21 cellular contexts compared by ENCODE assay signal in the genomic region with DNA sequence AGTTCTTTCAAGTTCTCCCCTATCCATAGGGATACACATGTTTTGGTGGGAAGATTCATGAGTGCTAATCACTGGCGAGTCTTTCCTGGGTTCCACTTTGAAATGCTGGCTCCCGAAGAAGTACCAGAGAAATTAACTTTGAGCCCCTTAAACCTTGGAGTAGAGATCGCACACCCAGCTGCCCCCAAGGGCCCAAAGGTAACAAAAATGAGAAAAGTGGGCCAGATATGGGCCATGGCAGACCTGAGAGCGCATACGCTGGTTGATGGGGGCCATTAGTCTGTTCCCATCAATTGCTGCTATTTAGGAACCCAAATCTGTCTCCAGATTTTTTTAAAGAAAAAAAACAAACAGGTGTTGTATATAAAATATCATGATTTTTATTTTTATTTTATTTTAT. TPM values are rescaled to one million over a fixed set of nuclear protein-coding genes. Genes with fewer than 3 reads are reported as not detected.
A peak's percentile ranks its signal among the peaks of the same experiment; 100 is the strongest.
DNase-seq lines count a peak whose midpoint lies in the region; ATAC-seq and TF ChIP-seq lines count a peak whose summit lies in the region.
"Had no signal": no experiment of that assay in that cellular context is flagged by ENCODE, and none has a peak within 500 bp of the region (broad histone marks: within the 10 kb centered on the region; RNA-seq: fewer than 3 reads in every experiment).

No MANE protein-coding gene starts in this region.

- peak overlapping the region; percentile 94; the same call in 1 of the 2 replicates for H3K27ac ChIP-seq in 22Rv1
- no peak overlapping the region for H3K27ac ChIP-seq in GM23338 (ENCODE audit: low read depth)
- H3K27ac ChIP-seq in naive thymus-derived CD4-positive, alpha-beta T cell (ENCODE audit: low read depth, low read length), result no peak overlapping the region
- H3K27ac ChIP-seq in left ventricle myocardium inferior (replicated peaks), result no peak overlapping the region
- H3K27ac ChIP-seq: SJSA1 had no signal

- intact Hi-C loops in naive thymus-derived CD4-positive, alpha-beta T cell (cut with micrococcal nuclease), result loop anchor here (5.0 to 10.0 kb wide), 4 partner anchors 198 to 1171 kb away; partner anchors contain the start of gene GPATCH2L (in 1 of the 2)
- intact Hi-C loops in left ventricle myocardium inferior (cut with micrococcal nuclease), result no loop called here

- H3K4me3 ChIP-seq in GM23338 (no peak overlapping the region), left ventricle myocardium inferior (no peak overlapping the region)
- H3K4me3 ChIP-seq in naive thymus-derived CD4-positive, alpha-beta T cell (ENCODE audit: low read length), result no peak overlapping the region
- H3K4me3 ChIP-seq: SJSA1 had no signal

- H3K36me3 Mint-ChIP-seq in GM23338 (ENCODE audit: low read depth) (no peaks in the 10 kb centered on the region; the same call in 1 of the 3 replicates), WTC11 (no peaks in the 10 kb centered on the region), memory B cell (no peaks in the 10 kb centered on the region)
- H3K36me3 Mint-ChIP-seq in naive thymus-derived CD4-positive, alpha-beta T cell, result no peaks in the 10 kb centered on the region
- H3K36me3 Mint-ChIP-seq: CD4-positive, CD25-positive, alpha-beta regulatory T cell had no signal

- no peak overlapping the region for H3K27ac Mint-ChIP-seq in GM23338
- no peak overlapping the region for H3K27ac Mint-ChIP-seq in WTC11
- peak overlapping the region; percentile 92 for H3K27ac Mint-ChIP-seq in memory B cell
- no peak overlapping the region for H3K27ac Mint-ChIP-seq in naive thymus-derived CD4-positive, alpha-beta T cell

- H3K4me1 Mint-ChIP-seq in GM23338 (peaks cover 47% of the 10 kb centered on the region), WTC11 (peaks cover 49% of the 10 kb centered on the region), memory B cell (peaks cover 17% of the 10 kb centered on the region)
- H3K4me1 Mint-ChIP-seq in naive thymus-derived CD4-positive, alpha-beta T cell, result peaks cover 14 to 21% (median 17%) of the 10 kb centered on the region in 7 donors

- H3K36me3 ChIP-seq in GM23338 (ENCODE audit: insufficient read depth) (no peaks in the 10 kb centered on the region), left ventricle myocardium inferior (no peaks in the 10 kb centered on the region)
- peaks cover 0 to 3% (median 0%) of the 10 kb centered on the region in 3 experiments for H3K36me3 ChIP-seq in naive thymus-derived CD4-positive, alpha-beta T cell (ENCODE audit: control insufficient read depth in 2 of 3, insufficient read depth in 3 of 3, low read length in 3 of 3)
- H3K36me3 ChIP-seq: SJSA1 had no signal

- DNase-seq in GM23338 (ENCODE audit: low spot score) (no peak), WTC11 (ENCODE audit: low spot score) (no peak), memory B cell (ENCODE audit: low spot score in 2 of 2) (no peak), left ventricle myocardium inferior (no peak)
- DNase-seq in naive thymus-derived CD4-positive, alpha-beta T cell, result no peak
- DNase-seq: CD4-positive, CD25-positive, alpha-beta regulatory T cell; COR-L47; DMS79; H9; KG1; NCI-H1694; NCI-H2081; NCI-H2171; NCI-H526; OCI-M1 had no signal

- no peak overlapping the region for H2AFZ ChIP-seq in GM23338

- no peaks in the 10 kb centered on the region for H3K9me3 Mint-ChIP-seq in GM23338
- H3K9me3 Mint-ChIP-seq in WTC11, result no peaks in the 10 kb centered on the region
- H3K9me3 Mint-ChIP-seq in memory B cell, result no peaks in the 10 kb centered on the region
- H3K9me3 Mint-ChIP-seq in naive thymus-derived CD4-positive, alpha-beta T cell, result no peaks in the 10 kb centered on the region
- H3K9me3 Mint-ChIP-seq: CD4-positive, CD25-positive, alpha-beta regulatory T cell; H9 had no signal

- TF ChIP-seq CTCF in 22Rv1 (IDR thresholded peaks at IDR 0.05) (no peak), GM23338 (conservative IDR thresholded peaks at IDR 0.05; ENCODE audit: low read depth in 2 of 2) (no peak), WTC11 (IDR thresholded peaks at IDR 0.05) (no peak), left ventricle myocardium inferior (IDR thresholded peaks at IDR 0.05; ENCODE audit: borderline replicate concordance) (no peak)

- H3K27me3 ChIP-seq in GM23338 (ENCODE audit: insufficient read depth), result no peaks in the 10 kb centered on the region
- no peaks in the 10 kb centered on the region for H3K27me3 ChIP-seq in naive thymus-derived CD4-positive, alpha-beta T cell (ENCODE audit: control insufficient read depth in 2 of 2, insufficient read depth in 2 of 2, low read length in 2 of 2)
- no peaks in the 10 kb centered on the region for H3K27me3 ChIP-seq in left ventricle myocardium inferior (ENCODE audit: low read depth)
- H3K27me3 ChIP-seq: SJSA1 had no signal

- H4K20me1 ChIP-seq in GM23338 (replicated peaks; ENCODE audit: insufficient read depth), result no peaks in the 10 kb centered on the region

- H3K27me3 Mint-ChIP-seq in GM23338 (ENCODE audit: insufficient read depth, low read depth, poor library complexity), result peaks cover 14% of the 10 kb centered on the region
- H3K27me3 Mint-ChIP-seq in WTC11 (ENCODE audit: low read depth), result no peaks in the 10 kb centered on the region; the same call in 1 of the 2 replicates
- no peaks in the 10 kb centered on the region for H3K27me3 Mint-ChIP-seq in memory B cell
- no peaks in the 10 kb centered on the region for H3K27me3 Mint-ChIP-seq in naive thymus-derived CD4-positive, alpha-beta T cell
- H3K27me3 Mint-ChIP-seq: CD4-positive, CD25-positive, alpha-beta regulatory T cell had no signal

- ATAC-seq in GM23338 (no peak), WTC11 (no peak), memory B cell (ENCODE audit: low read depth) (no peak), GM21576 (IDR thresholded peaks at IDR 0.05; ENCODE audit: unreplicated experiment) (no peak), HG03280 (IDR thresholded peaks at IDR 0.05; ENCODE audit: unreplicated experiment) (no peak)
- ATAC-seq in naive thymus-derived CD4-positive, alpha-beta T cell, result no peak
- ATAC-seq: Right ventricle myocardium inferior had no signal

- POLR2A ChIA-PET in WTC11 (lab: Charles Lee), result no interaction called here
- POLR2A ChIA-PET in naive thymus-derived CD4-positive, alpha-beta T cell (lab: Charles Lee), result interaction anchor here (1.3 kb wide), 1 partner anchor 131 kb away, joined by 3 read pairs; no protein-coding TSS in a partner anchor

- no peaks in the 10 kb centered on the region for H3K9me2 ChIP-seq in GM23338 (ENCODE audit: insufficient read depth)

- H3K4me2 ChIP-seq in GM23338, result no peak overlapping the region

- CTCF ChIA-PET in WTC11 (lab: Charles Lee), result interaction anchor here (2.3 kb wide), 1 partner anchor 136 kb away, joined by 12 read pairs; no protein-coding TSS in a partner anchor
- CTCF ChIA-PET in naive thymus-derived CD4-positive, alpha-beta T cell (lab: Charles Lee), result interaction anchor here (1.0 kb wide), 1 partner anchor 54 kb away, joined by 3 read pairs; the partner anchor contains the start of genes SAMD15 and TMED8

- H3K4me1 ChIP-seq in GM23338 (ENCODE audit: insufficient read depth) (peaks cover 23% of the 10 kb centered on the region), left ventricle myocardium inferior (peaks cover 27% of the 10 kb centered on the region)
- H3K4me1 ChIP-seq in naive thymus-derived CD4-positive, alpha-beta T cell (ENCODE audit: control insufficient read depth in 2 of 2, insufficient read depth in 2 of 2, low read length in 2 of 2), result peaks cover 0 to 6% of the 10 kb centered on the region in 2 donors

- H3K9me3 ChIP-seq in naive thymus-derived CD4-positive, alpha-beta T cell (ENCODE audit: control insufficient read depth in 2 of 3, low read length in 3 of 3), result no peaks in the 10 kb centered on the region
- no peaks in the 10 kb centered on the region for H3K9me3 ChIP-seq in left ventricle myocardium inferior (replicated peaks)
- H3K9me3 ChIP-seq: SJSA1 had no signal

- peaks cover 7% of the 10 kb centered on the region; the same call in 1 of the 2 replicates for H3F3A ChIP-seq in GM23338 (replicated peaks; ENCODE audit: low read depth)

- H3K4me3 Mint-ChIP-seq in GM23338 (peak overlapping the region; percentile 97; the same call in 1 of the 3 replicates), WTC11 (no peak overlapping the region), memory B cell (no peak overlapping the region)
- peak overlapping the region in 1 of 10 donors; percentile 94 for H3K4me3 Mint-ChIP-seq in naive thymus-derived CD4-positive, alpha-beta T cell

- H3K79me2 ChIP-seq in GM23338 (replicated peaks; ENCODE audit: insufficient read depth), result peaks cover 24% of the 10 kb centered on the region

RNA-seq across cellular contexts. Expression of gene GSTZ1, which starts 2.1 kb away (rescaled TPM):
- 26.3 and 31.0 TPM in 2 replicates for total RNA-seq in GM23338 (2014; rRNA removed; shearing (Covaris generic))
- 29.0 and 30.4 TPM in 2 replicates for polyA plus RNA-seq in GM23338 (2016; fragmentation: Nextera tagmentation; extraction: Ambion mirVana)
- 35.6 to 40.2 TPM (median 38.2 TPM) in 3 replicates for total RNA-seq in WTC11 (2021)
- total RNA-seq in naive thymus-derived CD4-positive, alpha-beta T cell, result 10 to 100 TPM in 3 of 5 experiments, 1 to 10 TPM in 2; 7.1 to 13.4 (median 11.5) TPM
- polyA plus RNA-seq in naive thymus-derived CD4-positive, alpha-beta T cell, result 1 to 10 TPM; 5.6 to 9.5 TPM
- 14.7 TPM for total RNA-seq in left ventricle myocardium inferior

RNA-seq across cellular contexts. Expression of gene POMT2, which starts 2.3 kb away (rescaled TPM):
- total RNA-seq in GM23338 (2014; rRNA removed; shearing (Covaris generic)), result 29.9 and 35.4 TPM in 2 replicates
- polyA plus RNA-seq in GM23338 (2016; fragmentation: Nextera tagmentation; extraction: Ambion mirVana), result 20.5 and 24.3 TPM in 2 replicates
- total RNA-seq in WTC11 (2021) (31.3 to 38.7 TPM (median 35.2 TPM) in 3 replicates), left ventricle myocardium inferior (13.4 TPM)
- total RNA-seq in naive thymus-derived CD4-positive, alpha-beta T cell, result 10 to 100 TPM in 2 of 5 experiments, 1 to 10 TPM in 3; 6.9 to 15.3 (median 9.4) TPM
- under 1 TPM in 1 of 2 donors, not detected in 1; 0.39 TPM for polyA plus RNA-seq in naive thymus-derived CD4-positive, alpha-beta T cell

RNA-seq across cellular contexts. Expression of gene NGB, which starts 51.9 kb away (rescaled TPM):
- 0.27 and 1.0 TPM in 2 replicates for total RNA-seq in GM23338 (2014; rRNA removed; shearing (Covaris generic))
- polyA plus RNA-seq in GM23338 (2016; fragmentation: Nextera tagmentation; extraction: Ambion mirVana), result 0.10 and 0.21 TPM in 2 replicates
- total RNA-seq in WTC11 (2021), result 0.14 to 0.46 TPM (median 0.33 TPM) in 3 replicates
- not detected for total RNA-seq in naive thymus-derived CD4-positive, alpha-beta T cell
- polyA plus RNA-seq in naive thymus-derived CD4-positive, alpha-beta T cell, result not detected
- not detected for total RNA-seq in left ventricle myocardium inferior
- total RNA-seq: CD4-positive, CD25-positive, alpha-beta regulatory T cell; HT1080; Right ventricle myocardium inferior; SJSA1 had no signal
- polyA plus RNA-seq: CD4-positive, CD25-positive, alpha-beta regulatory T cell had no signal

RNA-seq across cellular contexts. Expression of gene TMED8, which starts 53.9 kb away (rescaled TPM):
- 13.8 and 14.4 TPM in 2 replicates for total RNA-seq in GM23338 (2014; rRNA removed; shearing (Covaris generic))
- polyA plus RNA-seq in GM23338 (2016; fragmentation: Nextera tagmentation; extraction: Ambion mirVana), result 4.0 and 4.3 TPM in 2 replicates
- total RNA-seq in WTC11 (2021), result 12.8 to 14.2 TPM (median 13.4 TPM) in 3 replicates
- 10 to 100 TPM in 1 of 5 experiments, 1 to 10 TPM in 4; 5.5 to 18.6 (median 7.0) TPM for total RNA-seq in naive thymus-derived CD4-positive, alpha-beta T cell
- 1 to 10 TPM; 2.4 to 3.1 TPM for polyA plus RNA-seq in naive thymus-derived CD4-positive, alpha-beta T cell
- total RNA-seq in left ventricle myocardium inferior, result 5.4 TPM

RNA-seq across cellular contexts. Expression of gene SAMD15, which starts 54.2 kb away (rescaled TPM):
- 0.76 TPM in 1 of 2 replicates, not detected in the other for total RNA-seq in GM23338 (2014; rRNA removed; shearing (Covaris generic))
- polyA plus RNA-seq in GM23338 (2016; fragmentation: Nextera tagmentation; extraction: Ambion mirVana), result 0.61 and 0.94 TPM in 2 replicates
- 0.27 to 0.42 TPM (median 0.30 TPM) in 3 replicates for total RNA-seq in WTC11 (2021)
- under 1 TPM in 3 of 5 experiments, not detected in 2; 0.27 to 0.46 (median 0.42) TPM for total RNA-seq in naive thymus-derived CD4-positive, alpha-beta T cell
- polyA plus RNA-seq in naive thymus-derived CD4-positive, alpha-beta T cell, result not detected
- 0.08 TPM for total RNA-seq in left ventricle myocardium inferior
- polyA plus RNA-seq: CD4-positive, CD25-positive, alpha-beta regulatory T cell had no signal
